In the genomic region with DNA sequence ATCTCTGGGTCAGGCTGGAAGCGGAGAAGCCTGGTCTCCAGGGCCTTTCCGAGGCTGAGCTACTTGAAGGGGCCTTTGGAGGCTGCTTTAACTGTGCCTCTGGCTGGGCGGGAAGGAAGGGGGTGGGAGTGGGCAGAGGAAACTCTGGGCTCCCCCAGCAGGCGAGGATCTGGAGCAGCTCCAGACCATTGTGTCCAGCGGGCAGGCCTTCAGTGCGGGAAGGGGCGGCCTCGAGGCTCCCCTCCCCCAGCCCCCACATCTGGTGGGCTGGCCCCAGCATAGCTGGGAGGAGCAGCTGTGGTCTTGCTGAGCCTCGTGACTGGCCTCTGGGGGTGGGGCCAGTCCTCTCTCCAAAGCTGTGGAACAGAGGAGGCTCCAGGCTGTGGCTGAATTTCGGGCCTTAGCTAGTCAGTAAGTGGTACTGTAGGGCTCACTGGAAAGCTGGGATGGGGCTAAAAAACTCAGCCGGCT, we compare ENCODE assay signal across 9 cellular contexts. TPM values are rescaled to one million over a fixed set of nuclear protein-coding genes. Genes with fewer than 3 reads are reported as not detected.
DNase-seq lines count a peak whose midpoint lies in the region; ATAC-seq, FAIRE-seq and TF ChIP-seq lines count a peak whose summit lies in the region.
"Had no signal": no experiment of that assay in that cellular context is flagged by ENCODE, and none has a peak within 500 bp of the region (broad histone marks: within the 10 kb centered on the region; RNA-seq: fewer than 3 reads in every experiment).

No MANE protein-coding gene starts in this region.

- peak overlapping the region in 4 of 7 donors; percentile 66 to 89 (median 76) for H3K27ac Mint-ChIP-seq in CD4-positive, alpha-beta memory T cell
- H3K27ac Mint-ChIP-seq: activated naive CD4-positive, alpha-beta T cell treated with anti-CD3 and anti-CD28 coated beads, Interleukin-2, amount 50 U/mL, for 24 hours had no signal

- H3K36me3 ChIP-seq in CD4-positive, alpha-beta memory T cell (ENCODE audit: insufficient read depth, low read length): peaks cover 21% of the 10 kb centered on the region
- no peaks in the 10 kb centered on the region for H3K36me3 ChIP-seq in parathyroid adenoma (ENCODE audit: control insufficient read depth, insufficient read depth, low read length)

- H3K4me3 Mint-ChIP-seq in CD4-positive, alpha-beta memory T cell: no peak overlapping the region
- H3K4me3 Mint-ChIP-seq: activated naive CD4-positive, alpha-beta T cell treated with anti-CD3 and anti-CD28 coated beads, Interleukin-2, amount 50 U/mL, for 24 hours had no signal

- H3K4me1 Mint-ChIP-seq in CD4-positive, alpha-beta memory T cell: peaks cover 12 to 48% (median 24%) of the 10 kb centered on the region in 4 donors

- H2AFZ ChIP-seq in parathyroid adenoma: no peak overlapping the region

- POLR2A ChIA-PET in CD4-positive, alpha-beta memory T cell (lab: Charles Lee; ENCODE audit: partially characterized antibody): interaction anchor here (8.8 kb wide), 1 partner anchor 12 kb away, joined by 187 read pairs; no protein-coding TSS in a partner anchor

- peak; percentile 94 for FAIRE-seq in TTC549 (lab: Jason Lieb, UNC)

- CTCF ChIA-PET in CD4-positive, alpha-beta memory T cell (lab: Charles Lee; ENCODE audit: partially characterized antibody): interaction anchor here (2.1 to 34.6 kb wide), 2 partner anchors 13 to 17 kb away, joined by 11 to 1048 read pairs; no protein-coding TSS in a partner anchor

- H3K27ac ChIP-seq in CD4-positive, alpha-beta memory T cell (ENCODE audit: low read depth, low read length): no peak overlapping the region
- peak overlapping the region; percentile 51 for H3K27ac ChIP-seq in parathyroid adenoma

- peaks cover 31 to 57% of the 10 kb centered on the region in 2 donors for H3K36me3 Mint-ChIP-seq in CD4-positive, alpha-beta memory T cell

- no peak overlapping the region for H3K9ac ChIP-seq in parathyroid adenoma

- H3K9me3 Mint-ChIP-seq in CD4-positive, alpha-beta memory T cell: peaks cover 0 to 3% (median 0%) of the 10 kb centered on the region in 8 donors
- H3K9me3 Mint-ChIP-seq: activated naive CD4-positive, alpha-beta T cell treated with anti-CD3 and anti-CD28 coated beads, Interleukin-2, amount 50 U/mL, for 24 hours had no signal

- peaks cover 0 to 2% of the 10 kb centered on the region in 2 donors for H3K27me3 Mint-ChIP-seq in CD4-positive, alpha-beta memory T cell
- H3K27me3 Mint-ChIP-seq: activated naive CD4-positive, alpha-beta T cell treated with anti-CD3 and anti-CD28 coated beads, Interleukin-2, amount 50 U/mL, for 24 hours had no signal

- no peak overlapping the region for H3K4me2 ChIP-seq in parathyroid adenoma (ENCODE audit: low read length)

- H3K4me3 ChIP-seq in CD4-positive, alpha-beta memory T cell (ENCODE audit: low read length in 2 of 2): no peak overlapping the region
- H3K4me3 ChIP-seq in parathyroid adenoma (ENCODE audit: low read depth, low read length): no peak overlapping the region

- DNase-seq in CD4-positive, alpha-beta memory T cell: no peak
- DNase-seq in head of caudate nucleus (peak; percentile 72 to 95 (median 87)), NCI-H2171 (lab: John Stamatoyannopoulos, UW) (no peak), amniotic stem cell (lab: John Stamatoyannopoulos, UW) (no peak)

- no peak for TF ChIP-seq CTCF in parathyroid adenoma (IDR thresholded peaks at IDR 0.05)

- H3K9me3 ChIP-seq in CD4-positive, alpha-beta memory T cell (ENCODE audit: control insufficient read depth in 1 of 2, low read length in 2 of 2): no peaks in the 10 kb centered on the region
- H3K9me3 ChIP-seq in parathyroid adenoma (ENCODE audit: control insufficient read depth, low read length): no peaks in the 10 kb centered on the region

- intact Hi-C loops in CD4-positive, alpha-beta memory T cell (cut with micrococcal nuclease): no loop called here
- intact Hi-C loops in head of caudate nucleus (cut with DNase I): no loop called here

- H3K4me1 ChIP-seq in CD4-positive, alpha-beta memory T cell (ENCODE audit: insufficient read depth, low read length): peaks cover 28% of the 10 kb centered on the region
- H3K4me1 ChIP-seq in parathyroid adenoma: peaks cover 2% of the 10 kb centered on the region

- no peaks in the 10 kb centered on the region for H3K27me3 ChIP-seq in CD4-positive, alpha-beta memory T cell (ENCODE audit: insufficient read depth, low read length)
- no peaks in the 10 kb centered on the region for H3K27me3 ChIP-seq in parathyroid adenoma (ENCODE audit: control insufficient read depth, insufficient read depth, low read length)

- ATAC-seq in HG03196 (IDR thresholded peaks at IDR 0.05; ENCODE audit: unreplicated experiment) (no peak), HG02642 (IDR thresholded peaks at IDR 0.05; ENCODE audit: poor library complexity, unreplicated experiment) (no peak)

- H3K79me2 ChIP-seq in parathyroid adenoma: no peaks in the 10 kb centered on the region

RNA-seq across cellular contexts. Expression of a gene that starts 3.4 kb away (rescaled TPM):
- total RNA-seq in CD4-positive, alpha-beta memory T cell: 10 to 100 TPM; 30.5 to 31.7 TPM
- 1 to 10 TPM; 1.2 to 5.3 TPM for polyA plus RNA-seq in CD4-positive, alpha-beta memory T cell

RNA-seq across cellular contexts. Expression of a gene that starts 41.1 kb away (rescaled TPM):
- 1 to 10 TPM; 1.1 to 1.3 TPM for total RNA-seq in CD4-positive, alpha-beta memory T cell
- 1 to 10 TPM; 1.2 to 1.3 TPM for polyA plus RNA-seq in CD4-positive, alpha-beta memory T cell

RNA-seq across cellular contexts. Expression of a gene that starts 58.7 kb away (rescaled TPM):
- total RNA-seq in CD4-positive, alpha-beta memory T cell: 10 to 100 TPM; 10.8 to 12.6 TPM
- polyA plus RNA-seq in CD4-positive, alpha-beta memory T cell: 1 to 10 TPM in 1 of 2 donors, under 1 TPM in 1; 0.42 to 2.5 TPM

RNA-seq across cellular contexts. Expression of a gene that starts 59.6 kb away (rescaled TPM):
- 10 to 100 TPM; 24.4 to 27.0 TPM for total RNA-seq in CD4-positive, alpha-beta memory T cell
- polyA plus RNA-seq in CD4-positive, alpha-beta memory T cell: 10 to 100 TPM; 22.2 to 27.1 TPM

Comparison
In these comparisons a context has a peak if more than half of its experiments do, and no peak if none do; other contexts are left out.
1. DNase-seq: peak in head of caudate nucleus (42 of 42); none in CD4-positive, alpha-beta memory T cell (0 of 5), NCI-H2171 (single experiment) and amniotic stem cell (single experiment).